In the genomic region with DNA sequence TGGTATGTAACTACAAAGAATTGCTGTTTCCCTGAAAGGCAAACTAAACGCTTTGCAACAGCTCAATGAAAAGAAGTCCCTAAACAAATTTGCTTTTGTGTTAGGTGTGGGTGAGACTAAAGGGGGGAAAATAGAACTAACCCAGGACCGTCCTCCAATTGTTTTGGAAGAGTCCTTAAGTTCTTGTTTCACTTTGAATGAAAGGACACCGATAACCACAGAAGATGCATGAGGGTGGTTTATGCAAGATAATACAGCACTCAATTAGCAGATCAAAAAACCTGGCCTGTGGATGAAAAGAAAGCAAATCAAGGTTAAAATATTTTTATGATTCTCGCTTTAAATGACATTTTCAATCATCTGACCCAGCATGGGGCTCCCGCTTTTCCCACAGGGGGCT, we compare ENCODE assay signal across 34 cellular contexts.
"Had no signal": no experiment of that assay in that cellular context is flagged by ENCODE, and none has a peak within 500 bp of the region (broad histone marks: within the 10 kb centered on the region; RNA-seq: fewer than 3 reads in every experiment).

No MANE protein-coding gene starts in this region.

- FAIRE-seq: colon had no signal

- H3K9me3 ChIP-seq: adrenal gland, body of pancreas, gastrocnemius medialis, heart left ventricle had no signal

- H3K4me1 Mint-ChIP-seq: activated CD4-positive, alpha-beta T cell treated with anti-CD3 and anti-CD28 coated beads for 36 hours; activated CD4-positive, alpha-beta T cell treated with anti-CD3 and anti-CD28 coated beads, Interleukin-2, amount 10 ng/mL, durations not matched to agents 24 days and 14 days; activated CD8-positive, alpha-beta memory T cell treated with anti-CD3 and anti-CD28 coated beads, Interleukin-2, amount 10 ng/mL, durations not matched to agents 7 days and 5 days; activated naive CD4-positive, alpha-beta T cell treated with anti-CD3 and anti-CD28 coated beads, Interleukin-2, amount 50 U/mL, for 24 hours; activated naive CD8-positive, alpha-beta T cell treated with anti-CD3 and anti-CD28 coated beads for 36 hours; activated naive CD8-positive, alpha-beta T cell treated with anti-CD3 and anti-CD28 coated beads, Interleukin-2, amount 50 U/mL, for 24 hours; T-helper 17 cell had no signal

- H3K4me3 Mint-ChIP-seq: activated CD4-positive, alpha-beta memory T cell treated with anti-CD3 and anti-CD28 coated beads for 36 hours; activated CD4-positive, alpha-beta T cell treated with anti-CD3 and anti-CD28 coated beads for 36 hours; activated CD4-positive, alpha-beta T cell treated with anti-CD3 and anti-CD28 coated beads, Interleukin-2, amount 10 ng/mL, durations not matched to agents 24 days and 14 days; activated CD8-positive, alpha-beta memory T cell treated with anti-CD3 and anti-CD28 coated beads, Interleukin-2, amount 10 ng/mL, durations not matched to agents 7 days and 5 days; activated CD8-positive, alpha-beta T cell treated with anti-CD3 and anti-CD28 coated beads, Interleukin-2, amount 10 ng/mL, durations not matched to agents 7 days and 5 days; activated naive CD4-positive, alpha-beta T cell treated with anti-CD3 and anti-CD28 coated beads for 36 hours; activated naive CD4-positive, alpha-beta T cell treated with anti-CD3 and anti-CD28 coated beads, Interleukin-2, amount 50 U/mL, for 24 hours; activated naive CD8-positive, alpha-beta T cell treated with anti-CD3 and anti-CD28 coated beads for 36 hours; activated naive CD8-positive, alpha-beta T cell treated with anti-CD3 and anti-CD28 coated beads, Interleukin-2, amount 50 U/mL, for 24 hours; activated T-helper 1 cell treated with anti-CD3 and anti-CD28 coated beads, Interleukin-12 subunit alpha, Interleukin-12 subunit beta, Interleukin-2, Interleukin-4 antibody, amounts not matched to agents 30 ng/mL and 10 ng/mL and 1 ng/mL, durations not matched to agents 14 hours and 24 hours and 36 hours; T-helper 17 cell; T-helper 2 cell treated with Interferon-gamma antibody and Interleukin-4, amounts not matched to agents 5 μg/mL and 100 μg/mL, for 36 hours had no signal

- H3K4me1 ChIP-seq: adrenal gland, body of pancreas, foreskin keratinocyte, gastrocnemius medialis had no signal

- H3K36me3 ChIP-seq: adrenal gland, gastrocnemius medialis, WERI-Rb-1 had no signal

- DNase-seq: activated CD4-positive, alpha-beta memory T cell treated with anti-CD3 and anti-CD28 coated beads for 36 hours; activated CD4-positive, alpha-beta T cell treated with anti-CD3 and anti-CD28 coated beads for 36 hours; activated CD4-positive, alpha-beta T cell treated with anti-CD3 and anti-CD28 coated beads, Interleukin-2, amount 10 ng/mL, durations not matched to agents 24 days and 14 days; activated CD4-positive, CD25-positive, alpha-beta regulatory T cell; activated CD4-positive, CD25-positive, alpha-beta regulatory T cell treated with anti-CD3 and anti-CD28 coated beads, Interleukin-2, amount 50 U/mL, for 72 hours; activated CD8-positive, alpha-beta memory T cell treated with anti-CD3 and anti-CD28 coated beads, Interleukin-2, amount 10 ng/mL, durations not matched to agents 7 days and 5 days; activated CD8-positive, alpha-beta memory T cell treated with anti-CD3 and anti-CD28 coated beads, Interleukin-2, amount 50 U/mL, for 4 hours; activated CD8-positive, alpha-beta T cell treated with anti-CD3 and anti-CD28 coated beads, Interleukin-2, amount 10 ng/mL, durations not matched to agents 7 days and 5 days; activated effector memory CD4-positive, alpha-beta T cell treated with anti-CD3 and anti-CD28 coated beads, Interleukin-2, amount 50 U/mL, for 16 hours; activated naive CD4-positive, alpha-beta T cell treated with anti-CD3 and anti-CD28 coated beads for 36 hours; activated naive CD8-positive, alpha-beta T cell treated with anti-CD3 and anti-CD28 coated beads for 36 hours; activated naive CD8-positive, alpha-beta T cell treated with anti-CD3 and anti-CD28 coated beads, Interleukin-2, amount 50 U/mL, for 24 hours; activated T-cell treated with anti-CD3 and anti-CD28 coated beads, Interleukin-2, amount 50 U/mL, for 1 hour; activated T-cell treated with anti-CD3 and anti-CD28 coated beads, Interleukin-2, amount 50 U/mL, for 48 hours; adrenal gland; amygdala; aorta; body of pancreas; caudate nucleus; effector CD8-positive, alpha-beta T cell; foreskin keratinocyte; gastrocnemius medialis; glutamatergic neuron; heart left ventricle; T-helper 1 cell; T-helper 17 cell; T1000; WERI-Rb-1 had no signal

- H3K27me3 Mint-ChIP-seq: activated CD4-positive, alpha-beta memory T cell treated with anti-CD3 and anti-CD28 coated beads for 36 hours; activated CD4-positive, alpha-beta T cell treated with anti-CD3 and anti-CD28 coated beads for 36 hours; activated CD4-positive, alpha-beta T cell treated with anti-CD3 and anti-CD28 coated beads, Interleukin-2, amount 10 ng/mL, durations not matched to agents 24 days and 14 days; activated CD8-positive, alpha-beta memory T cell treated with anti-CD3 and anti-CD28 coated beads, Interleukin-2, amount 10 ng/mL, durations not matched to agents 7 days and 5 days; activated naive CD4-positive, alpha-beta T cell treated with anti-CD3 and anti-CD28 coated beads, Interleukin-2, amount 50 U/mL, for 24 hours; activated naive CD8-positive, alpha-beta T cell treated with anti-CD3 and anti-CD28 coated beads for 36 hours; T-helper 17 cell had no signal

- H3K27ac ChIP-seq: adrenal gland, body of pancreas, foreskin keratinocyte, gastrocnemius medialis, heart left ventricle, WERI-Rb-1 had no signal

- H3K9me3 Mint-ChIP-seq: activated CD4-positive, alpha-beta memory T cell treated with anti-CD3 and anti-CD28 coated beads for 36 hours; activated naive CD4-positive, alpha-beta T cell treated with anti-CD3 and anti-CD28 coated beads, Interleukin-2, amount 50 U/mL, for 24 hours; activated naive CD8-positive, alpha-beta T cell treated with anti-CD3 and anti-CD28 coated beads for 36 hours; activated naive CD8-positive, alpha-beta T cell treated with anti-CD3 and anti-CD28 coated beads, Interleukin-2, amount 50 U/mL, for 24 hours had no signal

- H3K36me3 Mint-ChIP-seq: activated CD4-positive, alpha-beta memory T cell treated with anti-CD3 and anti-CD28 coated beads for 36 hours; activated CD8-positive, alpha-beta memory T cell treated with anti-CD3 and anti-CD28 coated beads, Interleukin-2, amount 10 ng/mL, durations not matched to agents 7 days and 5 days; activated naive CD4-positive, alpha-beta T cell treated with anti-CD3 and anti-CD28 coated beads, Interleukin-2, amount 50 U/mL, for 24 hours; activated naive CD8-positive, alpha-beta T cell treated with anti-CD3 and anti-CD28 coated beads for 36 hours had no signal

- H3K27ac Mint-ChIP-seq: activated CD4-positive, alpha-beta memory T cell treated with anti-CD3 and anti-CD28 coated beads for 36 hours; activated CD4-positive, alpha-beta T cell treated with anti-CD3 and anti-CD28 coated beads for 36 hours; activated CD4-positive, alpha-beta T cell treated with anti-CD3 and anti-CD28 coated beads, Interleukin-2, amount 10 ng/mL, durations not matched to agents 24 days and 14 days; activated CD8-positive, alpha-beta memory T cell treated with anti-CD3 and anti-CD28 coated beads, Interleukin-2, amount 10 ng/mL, durations not matched to agents 7 days and 5 days; activated CD8-positive, alpha-beta T cell treated with anti-CD3 and anti-CD28 coated beads, Interleukin-2, amount 10 ng/mL, durations not matched to agents 7 days and 5 days; activated naive CD4-positive, alpha-beta T cell treated with anti-CD3 and anti-CD28 coated beads for 36 hours; activated naive CD4-positive, alpha-beta T cell treated with anti-CD3 and anti-CD28 coated beads, Interleukin-2, amount 50 U/mL, for 24 hours; activated naive CD8-positive, alpha-beta T cell treated with anti-CD3 and anti-CD28 coated beads for 36 hours; activated naive CD8-positive, alpha-beta T cell treated with anti-CD3 and anti-CD28 coated beads, Interleukin-2, amount 50 U/mL, for 24 hours; activated T-helper 1 cell treated with anti-CD3 and anti-CD28 coated beads, Interleukin-12 subunit alpha, Interleukin-12 subunit beta, Interleukin-2, Interleukin-4 antibody, amounts not matched to agents 30 ng/mL and 10 ng/mL and 1 ng/mL, durations not matched to agents 14 hours and 24 hours and 36 hours; activated T-helper 2 cell treated with anti-CD3 and anti-CD28 coated beads, Interferon-gamma antibody, Interleukin-2, Interleukin-4, amounts not matched to agents 10 μg/mL and 5 μg/mL and 100 μg/mL, durations not matched to agents 14 hours and 24 hours and 36 hours; T-helper 17 cell; T-helper 2 cell treated with Interferon-gamma antibody and Interleukin-4, amounts not matched to agents 5 μg/mL and 100 μg/mL, for 36 hours had no signal

- H3K4me3 ChIP-seq: adrenal gland, body of pancreas, gastrocnemius medialis, heart left ventricle had no signal

- H3K27me3 ChIP-seq: adrenal gland, body of pancreas, foreskin keratinocyte, gastrocnemius medialis, heart left ventricle had no signal

- ATAC-seq: activated CD4-positive, alpha-beta T cell treated with anti-CD3 and anti-CD28 coated beads for 36 hours; activated CD8-positive, alpha-beta memory T cell treated with anti-CD3 and anti-CD28 coated beads, Interleukin-2, amount 10 ng/mL, durations not matched to agents 7 days and 5 days; activated CD8-positive, alpha-beta T cell treated with anti-CD3 and anti-CD28 coated beads, Interleukin-2, amount 10 ng/mL, durations not matched to agents 7 days and 5 days; activated naive CD8-positive, alpha-beta T cell treated with anti-CD3 and anti-CD28 coated beads, Interleukin-2, amount 50 U/mL, for 24 hours; body of pancreas; esophagus mucosa; foreskin keratinocyte; gastrocnemius medialis; T-helper 17 cell had no signal
